ENCODE assay signal across 25 cellular contexts in the genomic region with DNA sequence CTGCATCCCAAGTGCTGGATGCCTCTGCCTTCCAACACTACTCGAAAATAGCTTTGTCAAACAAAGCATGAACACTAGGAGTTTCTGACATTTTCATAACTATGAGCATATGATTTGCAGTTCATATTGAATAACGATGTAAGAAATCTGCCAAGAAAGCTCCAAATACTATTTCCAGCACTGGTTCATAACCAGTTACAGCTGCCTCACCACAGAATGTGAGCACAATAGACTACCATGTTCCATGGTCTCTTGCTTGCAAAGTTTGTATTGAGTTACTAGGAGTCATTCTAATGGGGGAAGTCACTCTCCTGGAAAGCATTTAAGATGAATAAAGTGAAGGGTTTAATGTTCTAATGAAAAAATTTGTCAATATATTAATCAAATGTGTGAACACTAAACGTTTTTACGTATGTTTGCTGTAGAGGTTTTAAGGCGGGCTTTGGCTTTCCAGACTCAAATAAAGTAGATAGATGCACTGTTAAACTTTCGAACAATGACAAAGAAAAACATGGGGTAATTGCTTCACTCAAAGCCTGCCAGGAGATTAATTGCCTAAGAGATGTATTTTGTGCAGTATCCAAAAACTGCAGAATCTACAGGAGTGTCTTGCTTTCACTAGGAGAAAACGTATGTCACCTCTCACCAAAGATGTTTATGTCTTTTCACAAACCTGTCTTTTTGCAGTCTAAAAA.
"Had no signal": no experiment of that assay in that cellular context is flagged by ENCODE, and none has a peak within 500 bp of the region (broad histone marks: within the 10 kb centered on the region; RNA-seq: fewer than 3 reads in every experiment).

No MANE protein-coding gene starts in this region.

- H3K4me3 Mint-ChIP-seq: activated B cell treated with CpG ODN at 0.5 μM for 24 hours; activated CD4-positive, alpha-beta T cell treated with anti-CD3 and anti-CD28 coated beads for 36 hours; activated CD8-positive, alpha-beta memory T cell treated with anti-CD3 and anti-CD28 coated beads, Interleukin-2, amount 10 ng/mL, durations not matched to agents 7 days and 5 days; activated CD8-positive, alpha-beta T cell treated with anti-CD3 and anti-CD28 coated beads, Interleukin-2, amount 10 ng/mL, durations not matched to agents 7 days and 5 days; activated naive CD8-positive, alpha-beta T cell treated with anti-CD3 and anti-CD28 coated beads, Interleukin-2, amount 10 ng/mL, durations not matched to agents 7 days and 5 days; activated T-cell treated with anti-CD3 and anti-CD28 coated beads, Interleukin-2, amount 50 U/mL, for 72 hours; immature natural killer cell; natural killer cell; stimulated activated naive CD8-positive, alpha-beta T cell treated with anti-CD3 and anti-CD28 coated beads, Interleukin-15, Interleukin-2, amounts not matched to agents 100 ng/mL and 50 ng/mL, for 24 hours had no signal

- DNase-seq: activated B cell treated with CpG ODN at 0.5 μM for 24 hours; activated CD4-positive, alpha-beta T cell treated with anti-CD3 and anti-CD28 coated beads for 36 hours; activated CD8-positive, alpha-beta memory T cell treated with anti-CD3 and anti-CD28 coated beads, Interleukin-2, amount 10 ng/mL, durations not matched to agents 7 days and 5 days; activated CD8-positive, alpha-beta T cell treated with anti-CD3 and anti-CD28 coated beads, Interleukin-2, amount 10 ng/mL, durations not matched to agents 7 days and 5 days; activated naive CD4-positive, alpha-beta T cell; activated naive CD8-positive, alpha-beta T cell treated with anti-CD3 and anti-CD28 coated beads, Interleukin-2, amount 10 ng/mL, durations not matched to agents 7 days and 5 days; activated T-cell treated with anti-CD3 and anti-CD28 coated beads, Interleukin-2, amount 50 U/mL, for 72 hours; brain microvascular endothelial cell; dorsolateral prefrontal cortex; effector memory CD4-positive, alpha-beta T cell; foreskin keratinocyte; heart left ventricle; hypothalamus; immature natural killer cell; kidney; left colon; natural killer cell; right lobe of liver; stimulated activated CD4-positive, alpha-beta T cell treated with anti-CD3 and anti-CD28 coated beads, Interleukin-12 subunit alpha, Interleukin-12 subunit beta, amount 100 ng/mL, for 4 hours; stimulated activated CD4-positive, alpha-beta T cell treated with anti-CD3 and anti-CD28 coated beads, Interleukin-4, amount 100 ng/mL, for 1 hour; substantia nigra; T-helper 2 cell; thyroid gland; upper lobe of left lung had no signal

- ATAC-seq: activated CD4-positive, alpha-beta T cell treated with anti-CD3 and anti-CD28 coated beads for 36 hours; activated CD8-positive, alpha-beta memory T cell treated with anti-CD3 and anti-CD28 coated beads, Interleukin-2, amount 10 ng/mL, durations not matched to agents 7 days and 5 days; activated CD8-positive, alpha-beta T cell treated with anti-CD3 and anti-CD28 coated beads, Interleukin-2, amount 10 ng/mL, durations not matched to agents 7 days and 5 days; activated T-cell treated with anti-CD3 and anti-CD28 coated beads, Interleukin-2, amount 50 U/mL, for 72 hours; foreskin keratinocyte; heart left ventricle; left colon; natural killer cell; right lobe of liver had no signal

- H3K36me3 Mint-ChIP-seq: activated CD8-positive, alpha-beta memory T cell treated with anti-CD3 and anti-CD28 coated beads, Interleukin-2, amount 10 ng/mL, durations not matched to agents 7 days and 5 days; activated naive CD8-positive, alpha-beta T cell treated with anti-CD3 and anti-CD28 coated beads, Interleukin-2, amount 10 ng/mL, durations not matched to agents 7 days and 5 days; immature natural killer cell; natural killer cell had no signal

- H3K27ac Mint-ChIP-seq: activated B cell treated with CpG ODN at 0.5 μM for 24 hours; activated CD4-positive, alpha-beta T cell treated with anti-CD3 and anti-CD28 coated beads for 36 hours; activated CD8-positive, alpha-beta memory T cell treated with anti-CD3 and anti-CD28 coated beads, Interleukin-2, amount 10 ng/mL, durations not matched to agents 7 days and 5 days; activated CD8-positive, alpha-beta T cell treated with anti-CD3 and anti-CD28 coated beads, Interleukin-2, amount 10 ng/mL, durations not matched to agents 7 days and 5 days; activated naive CD8-positive, alpha-beta T cell treated with anti-CD3 and anti-CD28 coated beads, Interleukin-2, amount 10 ng/mL, durations not matched to agents 7 days and 5 days; activated T-cell treated with anti-CD3 and anti-CD28 coated beads, Interleukin-2, amount 50 U/mL, for 72 hours; immature natural killer cell; natural killer cell; stimulated activated naive CD8-positive, alpha-beta T cell treated with anti-CD3 and anti-CD28 coated beads, Interleukin-15, Interleukin-2, amounts not matched to agents 100 ng/mL and 50 ng/mL, for 24 hours had no signal

- H3K4me1 Mint-ChIP-seq: activated B cell treated with CpG ODN at 0.5 μM for 24 hours; activated CD4-positive, alpha-beta T cell treated with anti-CD3 and anti-CD28 coated beads for 36 hours; activated CD8-positive, alpha-beta memory T cell treated with anti-CD3 and anti-CD28 coated beads, Interleukin-2, amount 10 ng/mL, durations not matched to agents 7 days and 5 days; activated naive CD8-positive, alpha-beta T cell treated with anti-CD3 and anti-CD28 coated beads, Interleukin-2, amount 10 ng/mL, durations not matched to agents 7 days and 5 days; immature natural killer cell; natural killer cell had no signal

- H3K9me3 Mint-ChIP-seq: activated B cell treated with CpG ODN at 0.5 μM for 24 hours; activated naive CD8-positive, alpha-beta T cell treated with anti-CD3 and anti-CD28 coated beads, Interleukin-2, amount 10 ng/mL, durations not matched to agents 7 days and 5 days; activated T-cell treated with anti-CD3 and anti-CD28 coated beads, Interleukin-2, amount 50 U/mL, for 72 hours; immature natural killer cell; natural killer cell; stimulated activated naive CD8-positive, alpha-beta T cell treated with anti-CD3 and anti-CD28 coated beads, Interleukin-15, Interleukin-2, amounts not matched to agents 100 ng/mL and 50 ng/mL, for 24 hours had no signal
